Comparison of ENCODE assay signal across 8 cellular contexts in genomic region chr12:54378791-54379400, GRCh38. TPM values are rescaled to one million over a fixed set of nuclear protein-coding genes. Genes with fewer than 3 reads are reported as not detected.
DNase-seq lines count a peak whose midpoint lies in the region; ATAC-seq and TF ChIP-seq lines count a peak whose summit lies in the region.

No MANE protein-coding gene starts in this region.

- H3K9me3 ChIP-seq in left ventricle myocardium inferior (replicated peaks) (no peaks in the 10 kb centered on the region), psoas muscle (no peaks in the 10 kb centered on the region)

- peaks cover 11% of the 10 kb centered on the region for H3K4me1 Mint-ChIP-seq in activated T-helper 2 cell treated with anti-CD3 and anti-CD28 coated beads, Interferon-gamma antibody, Interleukin-2, Interleukin-4, amounts not matched to agents 10 μg/mL and 5 μg/mL and 100 μg/mL, durations not matched to agents 14 hours and 24 hours and 36 hours (ENCODE audit: low read depth)

- peaks cover 52% of the 10 kb centered on the region for H3K4me1 ChIP-seq in left ventricle myocardium inferior
- H3K4me1 ChIP-seq in psoas muscle = peaks cover 65% of the 10 kb centered on the region

- peak; percentile 64 to 84 (median 80) for ATAC-seq in psoas muscle
- ATAC-seq in HG03196 (IDR thresholded peaks at IDR 0.05; ENCODE audit: unreplicated experiment) = no peak

- H3K9me3 Mint-ChIP-seq in activated T-helper 2 cell treated with anti-CD3 and anti-CD28 coated beads, Interferon-gamma antibody, Interleukin-2, Interleukin-4, amounts not matched to agents 10 μg/mL and 5 μg/mL and 100 μg/mL, durations not matched to agents 14 hours and 24 hours and 36 hours = no peaks in the 10 kb centered on the region

- H3K36me3 Mint-ChIP-seq in activated T-helper 2 cell treated with anti-CD3 and anti-CD28 coated beads, Interferon-gamma antibody, Interleukin-2, Interleukin-4, amounts not matched to agents 10 μg/mL and 5 μg/mL and 100 μg/mL, durations not matched to agents 14 hours and 24 hours and 36 hours (ENCODE audit: low read depth) = no peaks in the 10 kb centered on the region

- intact Hi-C loops in activated T-helper 2 cell treated with anti-CD3 and anti-CD28 coated beads, Interferon-gamma antibody, Interleukin-2, Interleukin-4, amounts not matched to agents 10 μg/mL and 5 μg/mL and 100 μg/mL, durations not matched to agents 14 hours and 24 hours and 36 hours (cut with micrococcal nuclease) = loop anchor here (1.0 to 10.0 kb wide), 3 partner anchors 11 to 364 kb away; no protein-coding TSS in a partner anchor
- intact Hi-C loops in left ventricle myocardium inferior (cut with micrococcal nuclease) (no loop called here), psoas muscle (cut with DNase I) (loop anchor here in 1 of 2 donors (10.0 kb wide), 1 partner anchor 394 kb away; the partner anchor contains the start of gene HOXC10)

- in situ Hi-C loops in Caki2 (cut with HindIII; ENCODE audit: low pct_unique_long_range_greater_than_20kb, low sequenced_read_pairs) = no loop called here

- H3K4me3 Mint-ChIP-seq in activated T-helper 2 cell treated with anti-CD3 and anti-CD28 coated beads, Interferon-gamma antibody, Interleukin-2, Interleukin-4, amounts not matched to agents 10 μg/mL and 5 μg/mL and 100 μg/mL, durations not matched to agents 14 hours and 24 hours and 36 hours (ENCODE audit: low read depth) = peak overlapping the region; percentile 49

- H3K27ac ChIP-seq in left ventricle myocardium inferior (replicated peaks) (peak overlapping the region; percentile 89), psoas muscle (peak overlapping the region; percentile 56)

- H3K36me3 ChIP-seq in left ventricle myocardium inferior (no peaks in the 10 kb centered on the region), psoas muscle (ENCODE audit: insufficient read depth in 1 of 2, low read depth in 1 of 2) (peaks cover 0 to 41% of the 10 kb centered on the region in 2 donors)

- DNase-seq in Caki2 (ENCODE audit: low read depth) (peak; percentile 74), HuH-7.5 (ENCODE audit: low spot score) (peak; percentile 91), left ventricle myocardium inferior (peak; percentile 81), psoas muscle (peak; percentile 76 to 84)
- no peak for DNase-seq in activated T-helper 2 cell treated with anti-CD3 and anti-CD28 coated beads, Interferon-gamma antibody, Interleukin-2, Interleukin-4, amounts not matched to agents 10 μg/mL and 5 μg/mL and 100 μg/mL, durations not matched to agents 14 hours and 24 hours and 36 hours (ENCODE audit: low spot score)
- no peak for DNase-seq in activated CD4-positive, alpha-beta T cell treated with anti-CD3 and anti-CD28 coated beads for 48 hours
- DNase-seq in effector CD4-positive, alpha-beta T cell = no peak

- H3K27me3 Mint-ChIP-seq in activated T-helper 2 cell treated with anti-CD3 and anti-CD28 coated beads, Interferon-gamma antibody, Interleukin-2, Interleukin-4, amounts not matched to agents 10 μg/mL and 5 μg/mL and 100 μg/mL, durations not matched to agents 14 hours and 24 hours and 36 hours (ENCODE audit: low read depth) = peaks cover 12% of the 10 kb centered on the region

- H3K27me3 ChIP-seq in left ventricle myocardium inferior (ENCODE audit: low read depth) (no peaks in the 10 kb centered on the region), psoas muscle (ENCODE audit: insufficient read depth in 3 of 3, low read length in 2 of 3) (no peaks in the 10 kb centered on the region)

- H3K27ac Mint-ChIP-seq in activated T-helper 2 cell treated with anti-CD3 and anti-CD28 coated beads, Interferon-gamma antibody, Interleukin-2, Interleukin-4, amounts not matched to agents 10 μg/mL and 5 μg/mL and 100 μg/mL, durations not matched to agents 14 hours and 24 hours and 36 hours = no peak overlapping the region

- WGBS in psoas muscle, 3 donors = 4 to 8% (median 5%) methylated on average over 22 to 49 of the region's 49 CpGs

- TF ChIP-seq CTCF in left ventricle myocardium inferior (IDR thresholded peaks at IDR 0.05; ENCODE audit: borderline replicate concordance) (no peak), psoas muscle (IDR thresholded peaks at IDR 0.05) (no peak)

- H3K4me3 ChIP-seq in left ventricle myocardium inferior = peak overlapping the region; percentile 65
- peak overlapping the region; percentile 63 for H3K4me3 ChIP-seq in psoas muscle

RNA-seq across cellular contexts. Expression of gene ZNF385A, which starts 5.6 kb away (rescaled TPM):
- 1.7 and 1.8 TPM in 2 replicates for total RNA-seq in Caki2 (2014; rRNA removed; shearing (Covaris generic); ENCODE audit: low replicate concordance)
- 0.60 and 0.78 TPM in 2 replicates for total RNA-seq in activated T-helper 2 cell treated with anti-CD3 and anti-CD28 coated beads, Interferon-gamma antibody, Interleukin-2, Interleukin-4, amounts not matched to agents 10 μg/mL and 5 μg/mL and 100 μg/mL, durations not matched to agents 14 hours and 24 hours and 36 hours
- total RNA-seq in left ventricle myocardium inferior (7.1 TPM), psoas muscle (10 to 100 TPM; 25.5 to 85.8 (median 68.9) TPM)
- polyA plus RNA-seq in psoas muscle = 10 to 100 TPM in 2 of 3 donors, 1 to 10 TPM in 1; 4.9 to 28.0 (median 24.5) TPM

RNA-seq across cellular contexts. Expression of gene GPR84, which starts 14.6 kb away (rescaled TPM):
- not detected in 2 replicates for total RNA-seq in Caki2 (2014; rRNA removed; shearing (Covaris generic); ENCODE audit: low replicate concordance)
- total RNA-seq in activated T-helper 2 cell treated with anti-CD3 and anti-CD28 coated beads, Interferon-gamma antibody, Interleukin-2, Interleukin-4, amounts not matched to agents 10 μg/mL and 5 μg/mL and 100 μg/mL, durations not matched to agents 14 hours and 24 hours and 36 hours = 1.8 and 2.3 TPM in 2 replicates
- total RNA-seq in left ventricle myocardium inferior = not detected
- total RNA-seq in psoas muscle = under 1 TPM in 1 of 4 donors, not detected in 3; 0.40 TPM
- under 1 TPM in 1 of 3 donors, not detected in 2; 0.16 TPM for polyA plus RNA-seq in psoas muscle

RNA-seq across cellular contexts. Expression of gene ITGA5, which starts 40.2 kb away (rescaled TPM):
- 35.8 and 44.7 TPM in 2 replicates for total RNA-seq in Caki2 (2014; rRNA removed; shearing (Covaris generic); ENCODE audit: low replicate concordance)
- 41.4 and 41.5 TPM in 2 replicates for total RNA-seq in activated T-helper 2 cell treated with anti-CD3 and anti-CD28 coated beads, Interferon-gamma antibody, Interleukin-2, Interleukin-4, amounts not matched to agents 10 μg/mL and 5 μg/mL and 100 μg/mL, durations not matched to agents 14 hours and 24 hours and 36 hours
- total RNA-seq in left ventricle myocardium inferior = 55.3 TPM
- 10 to 100 TPM; 24.0 to 80.3 (median 41.9) TPM for total RNA-seq in psoas muscle
- polyA plus RNA-seq in psoas muscle = 100 to 1,000 TPM in 1 of 3 donors, 10 to 100 TPM in 2; 13.7 to 244 (median 39.7) TPM

RNA-seq across cellular contexts. Expression of gene COPZ1, which starts 54.0 kb away (rescaled TPM):
- 366 and 493 TPM in 2 replicates for total RNA-seq in Caki2 (2014; rRNA removed; shearing (Covaris generic); ENCODE audit: low replicate concordance)
- 108 and 109 TPM in 2 replicates for total RNA-seq in activated T-helper 2 cell treated with anti-CD3 and anti-CD28 coated beads, Interferon-gamma antibody, Interleukin-2, Interleukin-4, amounts not matched to agents 10 μg/mL and 5 μg/mL and 100 μg/mL, durations not matched to agents 14 hours and 24 hours and 36 hours
- total RNA-seq in left ventricle myocardium inferior = 110 TPM
- 100 to 1,000 TPM in 1 of 4 donors, 10 to 100 TPM in 3; 84.4 to 102 (median 93.0) TPM for total RNA-seq in psoas muscle
- 100 to 1,000 TPM in 1 of 3 donors, 10 to 100 TPM in 2; 77.8 to 131 (median 86.6) TPM for polyA plus RNA-seq in psoas muscle

Comparison
In these comparisons a context has a peak if more than half of its experiments do, and no peak if none do; other contexts are left out.
1. DNase-seq: peak in Caki2 (single experiment), HuH-7.5 (single experiment), left ventricle myocardium inferior (single experiment) and psoas muscle (2 of 2); none in activated T-helper 2 cell treated with anti-CD3 and anti-CD28 coated beads, Interferon-gamma antibody, Interleukin-2, Interleukin-4, amounts not matched to agents 10 μg/mL and 5 μg/mL and 100 μg/mL, durations not matched to agents 14 hours and 24 hours and 36 hours (single experiment), activated CD4-positive, alpha-beta T cell treated with anti-CD3 and anti-CD28 coated beads for 48 hours (single experiment) and effector CD4-positive, alpha-beta T cell (single experiment).